ENCODE assay signal across 8 cellular contexts in the genomic region with DNA sequence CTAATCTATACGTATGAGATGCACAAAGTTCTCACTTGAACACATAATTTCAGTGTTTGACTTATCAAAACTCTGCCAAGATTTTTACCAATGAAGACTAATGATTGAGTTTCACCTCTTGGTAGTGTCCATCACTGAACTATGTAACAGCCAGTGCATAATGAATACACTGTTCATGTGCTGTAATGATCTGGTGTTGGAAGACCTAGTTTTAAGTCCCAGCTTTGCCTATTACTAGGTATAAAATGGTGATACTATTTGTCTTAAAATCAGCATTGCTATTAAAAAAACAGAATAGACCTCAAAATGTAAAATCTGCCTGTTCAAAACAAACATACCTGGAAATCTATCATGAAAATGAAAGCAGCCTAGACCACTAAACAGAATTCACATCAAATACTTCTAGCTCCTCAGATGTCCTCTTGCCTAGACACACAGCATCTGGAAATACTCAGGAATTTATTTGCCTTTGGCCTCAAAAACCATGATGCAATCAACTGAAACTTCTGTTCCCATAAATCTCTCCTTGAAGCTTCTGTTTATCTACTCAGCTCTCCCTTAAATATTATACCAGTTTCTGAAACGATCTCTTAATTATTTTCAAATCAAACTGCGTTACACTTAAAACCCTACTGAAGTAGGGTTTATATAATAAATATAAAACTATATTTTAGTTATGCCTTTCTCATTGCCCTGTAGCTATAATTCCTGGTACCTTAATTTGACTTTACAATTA. TPM values are rescaled to one million over a fixed set of nuclear protein-coding genes. Genes with fewer than 3 reads are reported as not detected.
DNase-seq lines count a peak whose midpoint lies in the region; ATAC-seq and TF ChIP-seq lines count a peak whose summit lies in the region.

No MANE protein-coding gene starts in this region.

- H3K4me1 ChIP-seq in Caco-2, result 0 out of 2 replicates have a peak, but pooled peaks cover 12% of the 10 kb centered on the region

- TF ChIP-seq CTCF in Caco-2 (IDR thresholded peaks at IDR 0.05; ENCODE audit: insufficient read depth in 1 of 2, low read depth in 1 of 2, low read length in 1 of 2, severe bottlenecking in 1 of 2, unreplicated experiment in 1 of 2), result no peak
- TF ChIP-seq CTCF in choroid plexus epithelial cell (conservative IDR thresholded peaks at IDR 0.05; ENCODE audit: low read depth, low read length), result no peak

- H3K4me3 Mint-ChIP-seq in Caco-2 (ENCODE audit: unreplicated experiment) (no peak overlapping the region), T-helper 17 cell (no peak overlapping the region)

- H3K4me1 Mint-ChIP-seq in Caco-2 (ENCODE audit: low read depth, unreplicated experiment), result peaks cover 12% of the 10 kb centered on the region
- H3K4me1 Mint-ChIP-seq in T-helper 17 cell, result peaks cover 9% of the 10 kb centered on the region

- H3K36me3 Mint-ChIP-seq in Caco-2 (ENCODE audit: insufficient read depth, unreplicated experiment) (peaks cover 29% of the 10 kb centered on the region), T-helper 17 cell (ENCODE audit: low read depth) (peaks cover 15% of the 10 kb centered on the region)
- peaks cover 23 to 24% of the 10 kb centered on the region in 2 donors for H3K36me3 Mint-ChIP-seq in activated naive CD4-positive, alpha-beta T cell treated with anti-CD3 and anti-CD28 coated beads, Interleukin-2, amount 50 U/mL, for 72 hours

- H3K9me3 Mint-ChIP-seq in Caco-2 (ENCODE audit: unreplicated experiment), result no peaks in the 10 kb centered on the region
- H3K9me3 Mint-ChIP-seq in activated naive CD4-positive, alpha-beta T cell treated with anti-CD3 and anti-CD28 coated beads, Interleukin-2, amount 50 U/mL, for 72 hours, result no peaks in the 10 kb centered on the region

- no peak for ATAC-seq in T-helper 17 cell
- no peak for ATAC-seq in activated naive CD4-positive, alpha-beta T cell treated with anti-CD3 and anti-CD28 coated beads, Interleukin-2, amount 50 U/mL, for 72 hours
- no peak for ATAC-seq in activated CD4-positive, CD25-positive, alpha-beta regulatory T cell treated with anti-CD3 and anti-CD28 coated beads, Interleukin-2, amount 50 U/mL, for 24 hours

- no peaks in the 10 kb centered on the region for H3K27me3 Mint-ChIP-seq in Caco-2 (ENCODE audit: insufficient read depth, unreplicated experiment)
- no peaks in the 10 kb centered on the region for H3K27me3 Mint-ChIP-seq in T-helper 17 cell

- POLR2A ChIA-PET in Caco-2 (lab: Charles Lee), result no interaction called here

- H3K27me3 ChIP-seq in Caco-2 (replicated peaks; ENCODE audit: control insufficient read depth, insufficient read depth, low read length), result no peaks in the 10 kb centered on the region

- peak overlapping the region; percentile 74 for H3K27ac Mint-ChIP-seq in Caco-2 (ENCODE audit: unreplicated experiment)
- H3K27ac Mint-ChIP-seq in T-helper 17 cell, result no peak overlapping the region
- H3K27ac Mint-ChIP-seq in activated naive CD4-positive, alpha-beta T cell treated with anti-CD3 and anti-CD28 coated beads, Interleukin-2, amount 50 U/mL, for 72 hours, result no peak overlapping the region

- H3K36me3 ChIP-seq in Caco-2 (ENCODE audit: control insufficient read depth, insufficient read depth, low read length), result no peaks in the 10 kb centered on the region

- CTCF ChIA-PET in Caco-2 (lab: Charles Lee), result interaction anchor here (1.4 kb wide), 1 partner anchor 26 kb away, joined by 6 read pairs; no protein-coding TSS in a partner anchor

- H3K9me3 ChIP-seq in Caco-2, result no peaks in the 10 kb centered on the region
- no peaks in the 10 kb centered on the region for H3K9me3 ChIP-seq in T-helper 17 cell (ENCODE audit: control insufficient read depth, low read length, poor library complexity, severe bottlenecking)

- TSS peak; percentile 74 for BruUV-seq in Caco-2 (replicated peaks; lab: Mats Ljungman, UMichigan)

- intact Hi-C loops in Caco-2 (cut with micrococcal nuclease; ENCODE audit: unreplicated experiment), result no loop called here

- H3K4me3 ChIP-seq in Caco-2 (ENCODE audit: low read depth, low read length), result no peak overlapping the region
- no peak overlapping the region for H3K4me3 ChIP-seq in choroid plexus epithelial cell (ENCODE audit: low read depth, low read length)

- DNase-seq in Caco-2 (peak in 1 of 2 experiments; percentile 47), NCI-H446 treated with DMSO at 0.1 percent for 48 hours (lab: John Stamatoyannopoulos, UW) (peak; percentile 64), choroid plexus epithelial cell (ENCODE audit: low read depth) (peak; percentile 96), non-pigmented ciliary epithelial cell (ENCODE audit: low read depth) (peak; percentile 66), nucleus accumbens (lab: John Stamatoyannopoulos, UW) (no peak), T-helper 17 cell (no peak)
- no peak for DNase-seq in activated naive CD4-positive, alpha-beta T cell treated with anti-CD3 and anti-CD28 coated beads, Interleukin-2, amount 50 U/mL, for 72 hours (ENCODE audit: low spot score in 2 of 2)

RNA-seq across cellular contexts. Expression of gene MRPS27, which starts 38.1 kb away (rescaled TPM):
- total RNA-seq in Caco-2 (2022), result 71.1 and 83.8 TPM in 2 replicates
- total RNA-seq in T-helper 17 cell, result 10 to 100 TPM; 37.8 to 39.3 TPM
- 100 to 1,000 TPM in 1 of 2 donors, 10 to 100 TPM in 1; 87.4 to 116 TPM for total RNA-seq in activated naive CD4-positive, alpha-beta T cell treated with anti-CD3 and anti-CD28 coated beads, Interleukin-2, amount 50 U/mL, for 72 hours

RNA-seq across cellular contexts. Expression of gene PTCD2, which starts 38.2 kb away (rescaled TPM):
- 11.6 and 12.5 TPM in 2 replicates for total RNA-seq in Caco-2 (2022)
- 1 to 10 TPM; 4.0 to 5.9 TPM for total RNA-seq in T-helper 17 cell
- 10 to 100 TPM; 10.3 to 12.8 TPM for total RNA-seq in activated naive CD4-positive, alpha-beta T cell treated with anti-CD3 and anti-CD28 coated beads, Interleukin-2, amount 50 U/mL, for 72 hours

Comparison
In these comparisons a context has a peak if more than half of its experiments do, and no peak if none do; other contexts are left out.
1. DNase-seq: peak in NCI-H446 treated with DMSO at 0.1 percent for 48 hours (single experiment), choroid plexus epithelial cell (single experiment) and non-pigmented ciliary epithelial cell (single experiment); none in nucleus accumbens (0 of 56), T-helper 17 cell (0 of 3) and activated naive CD4-positive, alpha-beta T cell treated with anti-CD3 and anti-CD28 coated beads, Interleukin-2, amount 50 U/mL, for 72 hours (0 of 2).